In genomic region chr6:87210979-87211378, GRCh38 we compare ENCODE assay signal across 10 cellular contexts. TPM values are rescaled to one million over a fixed set of nuclear protein-coding genes. Genes with fewer than 3 reads are reported as not detected.
DNase-seq lines count a peak whose midpoint lies in the region; ATAC-seq, FAIRE-seq and TF ChIP-seq lines count a peak whose summit lies in the region.
"Had no signal": no experiment of that assay in that cellular context is flagged by ENCODE, and none has a peak within 500 bp of the region (broad histone marks: within the 10 kb centered on the region; RNA-seq: fewer than 3 reads in every experiment).

No MANE protein-coding gene starts in this region.

- no peak overlapping the region for H2BK12ac ChIP-seq in H1 (ENCODE audit: low read depth, low read length)

- TF ChIP-seq CTCF in H1 (IDR thresholded peaks at IDR 0.05; ENCODE audit: control extremely low read depth in 1 of 3, insufficient read depth in 1 of 3, low read depth in 1 of 3, low read length in 3 of 3): no peak
- no peak for TF ChIP-seq CTCF in A673 (conservative IDR thresholded peaks at IDR 0.05; ENCODE audit: low read depth, low read length)

- no peak overlapping the region for H2AFZ ChIP-seq in H1 (ENCODE audit: low read length)

- no peak overlapping the region for H3K23ac ChIP-seq in H1 (ENCODE audit: insufficient read length)

- H2AK5ac ChIP-seq in H1 (ENCODE audit: low read depth, low read length): no peak overlapping the region

- peaks cover 4 to 98% of the 10 kb centered on the region in 2 experiments; a peak in 3 of 4 replicates for H3K79me2 ChIP-seq in H1 (ENCODE audit: control insufficient read depth in 1 of 2, insufficient read depth in 2 of 2, low read length in 2 of 2)

- no peak for TF ChIP-seq RAD21 in H1 (IDR thresholded peaks at IDR 0.05 in 1 of 2, conservative IDR thresholded peaks at IDR 0.05 in 1 of 2; ENCODE audit: low read depth in 2 of 2, low read length in 2 of 2)

- POLR2A ChIA-PET in H1 (lab: Charles Lee; ENCODE audit: partially characterized antibody): interaction anchor here (1.2 kb wide), 1 partner anchor 9 kb away, joined by 4 read pairs; no protein-coding TSS in a partner anchor
- POLR2A ChIA-PET in A673 (lab: Charles Lee; ENCODE audit: low non-redundant PET): no interaction called here

- no peak overlapping the region for H3K18ac ChIP-seq in H1 (ENCODE audit: extremely low read depth, low read length)

- no peak overlapping the region for H3K9ac ChIP-seq in H1 (replicated peaks in 1 of 4; ENCODE audit: extremely low read depth in 1 of 4, low read depth in 3 of 4, low read length in 3 of 4)

- no peak overlapping the region for H2BK120ac ChIP-seq in H1 (replicated peaks; ENCODE audit: low read depth, low read length)

- H3K27me3 ChIP-seq in H1 (replicated peaks in 1 of 4; ENCODE audit: control insufficient read depth in 3 of 4, extremely low read depth in 1 of 4, insufficient read depth in 3 of 4, low read length in 3 of 4) (no peaks in the 10 kb centered on the region), A673 (replicated peaks; ENCODE audit: insufficient read depth, low read depth, low read length, poor library complexity) (no peaks in the 10 kb centered on the region)

- peaks cover 3% of the 10 kb centered on the region for H3K79me1 ChIP-seq in H1 (ENCODE audit: low read depth, low read length)

- peak; percentile 45 for FAIRE-seq in H1 (lab: Jason Lieb, UNC)
- FAIRE-seq: astrocyte had no signal

- ATAC-seq in GM18517 (IDR thresholded peaks at IDR 0.05; ENCODE audit: unreplicated experiment) (peak; percentile 98), GM21381 (IDR thresholded peaks at IDR 0.05; ENCODE audit: unreplicated experiment) (peak; percentile 96), HG03159 (IDR thresholded peaks at IDR 0.05; ENCODE audit: unreplicated experiment) (peak; percentile 96)

- no peak overlapping the region for H3K56ac ChIP-seq in H1 (replicated peaks; ENCODE audit: insufficient read length, low read depth, low read length)

- H2BK15ac ChIP-seq in H1 (ENCODE audit: low read length): no peak overlapping the region

- CTCF ChIA-PET in H1 (lab: Charles Lee; ENCODE audit: partially characterized antibody): interaction anchor here (1.2 kb wide), 1 partner anchor 8 kb away, joined by 3 read pairs; no protein-coding TSS in a partner anchor
- CTCF ChIA-PET in A673 (lab: Charles Lee): no interaction called here

- H4K91ac ChIP-seq in H1 (replicated peaks; ENCODE audit: insufficient read length, low read length): no peak overlapping the region

- H3K9me3 ChIP-seq in H1 (ENCODE audit: insufficient read depth in 2 of 2, low read depth in 1 of 2, low read length in 1 of 2) (no peaks in the 10 kb centered on the region), A673 (ENCODE audit: low read depth, low read length, poor library complexity, severe bottlenecking) (no peaks in the 10 kb centered on the region)

- H3K36me3 ChIP-seq in H1 (ENCODE audit: control insufficient read depth in 2 of 4, insufficient read depth in 4 of 4, low read length in 3 of 4): peaks cover 0 to 7% (median 0%) of the 10 kb centered on the region in 4 experiments; a peak in 1 of 8 replicates
- H3K36me3 ChIP-seq in A673 (ENCODE audit: insufficient read depth, low read length, poor library complexity, severe bottlenecking): no peaks in the 10 kb centered on the region

- no peak for TF ChIP-seq EP300 in H1 (IDR thresholded peaks at IDR 0.05; ENCODE audit: borderline replicate concordance in 1 of 2, low read depth in 2 of 2, low read length in 2 of 2)

- DNase-seq in H1 (ENCODE audit: low read depth in 1 of 2, low spot score in 2 of 2) (no peak), putamen (ENCODE audit: low spot score) (no peak), A673 (ENCODE audit: low spot score) (no peak), NCI-H2227 (lab: John Stamatoyannopoulos, UW; ENCODE audit: unreplicated experiment) (no peak), NCI-H2081 treated with DMSO at 0.1 percent for 48 hours (lab: John Stamatoyannopoulos, UW) (no peak)
- DNase-seq: SHP77 had no signal

- no peak overlapping the region for H2BK5ac ChIP-seq in H1 (ENCODE audit: low read depth, low read length)

- H3K4ac ChIP-seq in H1 (replicated peaks; ENCODE audit: insufficient read length, low read depth, low read length): no peak overlapping the region

- no TSS peak for BruUV-seq in A673 (replicated peaks; lab: Mats Ljungman, UMichigan)

- TF ChIP-seq POLR2A in H1 (IDR thresholded peaks at IDR 0.05; ENCODE audit: control extremely low read depth in 1 of 2, low read depth in 2 of 2, low read length in 2 of 2): no peak

- peaks cover 11 to 14% of the 10 kb centered on the region in 2 experiments for H4K20me1 ChIP-seq in H1 (replicated peaks in 1 of 2; ENCODE audit: control insufficient read depth in 1 of 2, insufficient read depth in 2 of 2, low read length in 2 of 2)

- H3K4me2 ChIP-seq in H1 (ENCODE audit: insufficient read depth in 1 of 2, low read depth in 2 of 2, low read length in 2 of 2): 0 out of 4 replicates have a peak overlapping the region, but pooled peaks of 1 of the 2 experiments have one; percentile 33

- H2BK20ac ChIP-seq in H1 (ENCODE audit: low read length): no peak overlapping the region

- intact Hi-C loops in A673 (cut with micrococcal nuclease; ENCODE audit: unreplicated experiment): no loop called here

- peaks cover 5 to 44% (median 23%) of the 10 kb centered on the region in 4 experiments for H3K4me1 ChIP-seq in H1 (replicated peaks in 1 of 4; ENCODE audit: control insufficient read depth in 3 of 4, insufficient read depth in 4 of 4, low read length in 3 of 4)
- peaks cover 9% of the 10 kb centered on the region for H3K4me1 ChIP-seq in A673 (ENCODE audit: insufficient read depth, low read length, poor library complexity, severe bottlenecking)

- no peak overlapping the region for H3K14ac ChIP-seq in H1 (ENCODE audit: insufficient read length)

- H3K4me3 ChIP-seq in H1 (ENCODE audit: extremely low read depth in 1 of 4, insufficient read depth in 2 of 4, low read depth in 3 of 4, low read length in 4 of 4) (no peak overlapping the region), A673 (ENCODE audit: low read depth, low read length, poor library complexity, severe bottlenecking) (no peak overlapping the region)

- no peak overlapping the region for H4K8ac ChIP-seq in H1 (ENCODE audit: extremely low read depth, insufficient read depth, low read length)

- H3K23me2 ChIP-seq in H1 (ENCODE audit: low read depth, low read length): no peaks in the 10 kb centered on the region

- no peak overlapping the region for H4K5ac ChIP-seq in H1 (ENCODE audit: insufficient read length, low read depth, low read length)

- 82% methylated on average over 1 of the region's 1 CpG; no CpG with 5 or more reads in 1 of the 2 experiments for WGBS in H1 (ENCODE audit: extremely low coverage in 1 of 2, insufficient coverage in 1 of 2, insufficient read length in 1 of 2, insufficient replicate concordance in 2 of 2, low coverage in 1 of 2, low lambda C conversion rate in 2 of 2, missing lambda C conversion rate in 1 of 2), 2 experiments

- H3K27ac ChIP-seq in H1 (ENCODE audit: low read depth, low read length) (no peak overlapping the region), A673 (ENCODE audit: low read depth, low read length, poor library complexity, severe bottlenecking) (no peak overlapping the region)

TF ChIP-seq in H1, 55 proteins besides CTCF, POLR2A, EP300 and RAD21:
- TF ChIP-seq SIN3A (conservative IDR thresholded peaks at IDR 0.05 in 1 of 2, IDR thresholded peaks at IDR 0.05 in 1 of 2; ENCODE audit: low read depth in 1 of 2, low read length in 2 of 2) (no peak), BRCA1 (IDR thresholded peaks at IDR 0.05; ENCODE audit: low read depth, low read length) (no peak), NANOG (IDR thresholded peaks at IDR 0.05; ENCODE audit: insufficient read depth, low read depth, low read length, poor library complexity, severe bottlenecking) (no peak), SP1 (IDR thresholded peaks at IDR 0.05; ENCODE audit: low read depth, low read length) (no peak), KDM5A (IDR thresholded peaks at IDR 0.05; ENCODE audit: low read length) (no peak), RNF2 (IDR thresholded peaks at IDR 0.05; ENCODE audit: borderline replicate concordance, low read depth, low read length, missing control alignments, poor library complexity, severe bottlenecking) (no peak), USF2 (IDR thresholded peaks at IDR 0.05; ENCODE audit: low read length) (no peak), TAF7 (optimal IDR thresholded peaks at IDR 0.05; ENCODE audit: borderline replicate concordance, low read depth, low read length) (no peak), SIRT6 (IDR thresholded peaks at IDR 0.05; ENCODE audit: low read length) (no peak), ASH2L (IDR thresholded peaks at IDR 0.05; ENCODE audit: low read length) (no peak)

RNA-seq across cellular contexts. Expression of gene ZNF292, which starts 55.6 kb away (rescaled TPM):
- 38.0 and 44.2 TPM in 2 replicates for total RNA-seq in H1 (2021; fragmentation: NEBNext Ultra II Directional; extraction: Animal tissue kit (Norgen Biotek cat#: 25700))
- polyA plus RNA-seq in H1 (2011; rRNA removed): 5.0 and 6.8 TPM in 2 replicates
- polyA plus RNA-seq in H1 (2011; cell fraction: cytosol; rRNA removed): 8.4 TPM
- 16.3 TPM for polyA plus RNA-seq in H1 (2011; cell fraction: nucleus; rRNA removed)
- polyA plus RNA-seq in H1 (2012, experiment 1 of 2): 7.6 to 14.1 TPM (median 10.6 TPM) in 4 replicates
- 0.77 TPM for polyA plus RNA-seq in H1 (2012, experiment 2 of 2)
- polyA plus RNA-seq in H1 (2013, experiment 1 of 2): 24.6 TPM
- 22.8 TPM for polyA plus RNA-seq in H1 (2013, experiment 2 of 2)
- 46.9 and 58.6 TPM in 2 replicates for polyA minus RNA-seq in H1 (2011; rRNA and poly(A)+ RNA removed)
- 26.4 TPM for polyA minus RNA-seq in H1 (2011; cell fraction: cytosol; rRNA and poly(A)+ RNA removed)
- 162 TPM for polyA minus RNA-seq in H1 (2011; cell fraction: nucleus; rRNA and poly(A)+ RNA removed)
- 42.6 and 45.0 TPM in 2 replicates for total RNA-seq in A673 (2021)
